In the genomic region with DNA sequence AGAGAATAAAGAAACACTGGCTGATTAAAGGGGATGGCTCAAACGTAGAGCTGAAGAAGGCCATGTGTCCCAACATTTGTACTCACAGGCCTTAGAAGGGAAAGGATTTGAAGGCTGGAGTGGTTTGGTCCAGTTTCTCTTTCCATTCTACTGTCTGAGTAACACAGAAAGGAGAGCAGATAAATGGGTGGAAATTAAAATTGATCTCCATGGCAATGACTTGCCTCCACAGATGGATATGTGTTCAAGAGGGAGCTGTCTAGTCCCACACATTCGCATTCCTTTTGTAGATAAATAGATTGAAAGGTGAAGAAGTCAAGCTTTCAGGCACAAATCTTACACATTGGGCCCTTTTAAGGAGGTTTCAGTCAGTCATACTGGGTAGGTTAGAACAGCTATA, we compare ENCODE assay signal across 33 cellular contexts.
DNase-seq lines count a peak whose midpoint lies in the region; ATAC-seq, FAIRE-seq and TF ChIP-seq lines count a peak whose summit lies in the region.
"Had no signal": no experiment of that assay in that cellular context is flagged by ENCODE, and none has a peak within 500 bp of the region (broad histone marks: within the 10 kb centered on the region; RNA-seq: fewer than 3 reads in every experiment).

No MANE protein-coding gene starts in this region.

- H3K9me3 ChIP-seq in heart left ventricle, result no peaks in the 10 kb centered on the region
- H3K9me3 ChIP-seq: A549, colonic mucosa, psoas muscle, tibial nerve had no signal

- peak overlapping the region; percentile 83 for H3K27ac ChIP-seq in KMS-11
- H3K27ac ChIP-seq in heart left ventricle, result no peak overlapping the region
- H3K27ac ChIP-seq: A549, colonic mucosa, psoas muscle, tibial nerve had no signal

- H3K36me3 ChIP-seq in KMS-11 (ENCODE audit: insufficient read depth) (no peaks in the 10 kb centered on the region), heart left ventricle (peaks cover 0 to 18% (median 0%) of the 10 kb centered on the region in 9 donors)
- H3K36me3 ChIP-seq: colonic mucosa had no signal

- intact Hi-C loops in activated T-helper 2 cell treated with anti-CD3 and anti-CD28 coated beads, Interferon-gamma antibody, Interleukin-2, Interleukin-4, amounts not matched to agents 10 μg/mL and 5 μg/mL and 100 μg/mL, durations not matched to agents 14 hours and 24 hours and 36 hours (cut with micrococcal nuclease), result loop anchor here (2.0 kb wide), 1 partner anchor 33 kb away; no protein-coding TSS in a partner anchor
- intact Hi-C loops in heart left ventricle (cut with DNase I), result no loop called here

- H3K27me3 ChIP-seq in KMS-11 (ENCODE audit: insufficient read depth, low read depth) (no peaks in the 10 kb centered on the region), heart left ventricle (peaks cover 0 to 3% (median 0%) of the 10 kb centered on the region in 9 donors)
- H3K27me3 ChIP-seq: colonic mucosa had no signal

- 61 to 86% (median 82%) methylated on average over 2 of the region's 2 CpGs for WGBS in heart left ventricle, 4 donors

- no peaks in the 10 kb centered on the region for H3K9me3 Mint-ChIP-seq in activated CD8-positive, alpha-beta memory T cell treated with anti-CD3 and anti-CD28 coated beads, Interleukin-2, amount 10 ng/mL, durations not matched to agents 7 days and 5 days (ENCODE audit: low read depth)
- H3K9me3 Mint-ChIP-seq in activated T-helper 2 cell treated with anti-CD3 and anti-CD28 coated beads, Interferon-gamma antibody, Interleukin-2, Interleukin-4, amounts not matched to agents 10 μg/mL and 5 μg/mL and 100 μg/mL, durations not matched to agents 14 hours and 24 hours and 36 hours, result no peaks in the 10 kb centered on the region
- H3K9me3 Mint-ChIP-seq in memory B cell, result no peaks in the 10 kb centered on the region
- H3K9me3 Mint-ChIP-seq: CD4-positive, CD25-positive, alpha-beta regulatory T cell; HFFc6; IgD-negative memory B cell had no signal

- H3K9ac ChIP-seq in KMS-11, result peak overlapping the region; percentile 22; the same call in 1 of the 2 replicates

- peaks cover 36% of the 10 kb centered on the region for H3K36me3 Mint-ChIP-seq in activated CD8-positive, alpha-beta memory T cell treated with anti-CD3 and anti-CD28 coated beads, Interleukin-2, amount 10 ng/mL, durations not matched to agents 7 days and 5 days
- peaks cover 60% of the 10 kb centered on the region for H3K36me3 Mint-ChIP-seq in activated T-helper 2 cell treated with anti-CD3 and anti-CD28 coated beads, Interferon-gamma antibody, Interleukin-2, Interleukin-4, amounts not matched to agents 10 μg/mL and 5 μg/mL and 100 μg/mL, durations not matched to agents 14 hours and 24 hours and 36 hours (ENCODE audit: low read depth)
- H3K36me3 Mint-ChIP-seq in memory B cell, result peaks cover 10% of the 10 kb centered on the region

- TF ChIP-seq POLR2A in heart left ventricle (IDR thresholded peaks at IDR 0.05), result no peak

- no peak for DNase-seq in activated CD8-positive, alpha-beta memory T cell treated with anti-CD3 and anti-CD28 coated beads, Interleukin-2, amount 10 ng/mL, durations not matched to agents 7 days and 5 days
- DNase-seq in activated CD8-positive, alpha-beta memory T cell treated with anti-CD3 and anti-CD28 coated beads, Interleukin-2, amount 50 U/mL, for 4 hours, result no peak
- no peak for DNase-seq in activated T-helper 2 cell treated with anti-CD3 and anti-CD28 coated beads, Interferon-gamma antibody, Interleukin-2, Interleukin-4, amounts not matched to agents 10 μg/mL and 5 μg/mL and 100 μg/mL, durations not matched to agents 14 hours and 24 hours and 36 hours (ENCODE audit: low spot score)
- DNase-seq in memory B cell (ENCODE audit: low spot score in 2 of 2) (no peak), hypothalamus (lab: John Stamatoyannopoulos, UW) (no peak), GM19239 (ENCODE audit: insufficient read length, low spot score) (no peak), heart left ventricle (no peak)
- DNase-seq: activated CD4-positive, alpha-beta T cell treated with anti-CD3 and anti-CD28 coated beads for 4 hours; activated gamma-delta T cell treated with Interleukin-2 at 50 U/mL for 16 hours; AML-193; aorta; CD4-positive, CD25-positive, alpha-beta regulatory T cell; colonic mucosa; erythroblast; HFFc6; left ventricle myocardium superior; NCI-H1048; NCI-H1694; NCI-H446 treated with DMSO at 0.1 percent for 48 hours; NCI-H774; occipital lobe; psoas muscle; Right ventricle myocardium superior; stimulated activated CD4-positive, alpha-beta T cell treated with anti-CD3 and anti-CD28 coated beads, Interleukin-12 subunit alpha, Interleukin-12 subunit beta, amount 100 ng/mL, for 4 hours had no signal

- CTCF ChIA-PET in activated CD8-positive, alpha-beta memory T cell treated with anti-CD3 and anti-CD28 coated beads, Interleukin-2, amount 10 ng/mL, durations not matched to agents 7 days and 5 days (lab: Charles Lee), result no interaction called here

- H3K4me1 ChIP-seq in KMS-11 (ENCODE audit: low read depth, poor library complexity, severe bottlenecking) (peaks cover 29% of the 10 kb centered on the region), heart left ventricle (no peaks in the 10 kb centered on the region)
- H3K4me1 ChIP-seq: colonic mucosa, psoas muscle, tibial nerve had no signal

- peak overlapping the region; percentile 51 for H3K4me2 ChIP-seq in KMS-11
- H3K4me2 ChIP-seq: A549 had no signal

- TF ChIP-seq CTCF in KMS-11 (conservative IDR thresholded peaks at IDR 0.05; ENCODE audit: low read depth, low read length) (no peak), heart left ventricle (IDR thresholded peaks at IDR 0.05) (no peak)

- no peaks in the 10 kb centered on the region for H4K20me1 ChIP-seq in KMS-11 (ENCODE audit: insufficient read depth)

- no peak for FAIRE-seq in GM19239 (lab: Jason Lieb, UNC)
- FAIRE-seq: H1, keratinocyte had no signal

- H2AFZ ChIP-seq in KMS-11 (ENCODE audit: low read depth), result peak overlapping the region; percentile 39; the same call in 1 of the 2 replicates

- H3K79me2 ChIP-seq in KMS-11 (ENCODE audit: insufficient read depth, low read depth), result no peaks in the 10 kb centered on the region

- no peaks in the 10 kb centered on the region for H3K27me3 Mint-ChIP-seq in activated CD8-positive, alpha-beta memory T cell treated with anti-CD3 and anti-CD28 coated beads, Interleukin-2, amount 10 ng/mL, durations not matched to agents 7 days and 5 days
- no peaks in the 10 kb centered on the region for H3K27me3 Mint-ChIP-seq in activated T-helper 2 cell treated with anti-CD3 and anti-CD28 coated beads, Interferon-gamma antibody, Interleukin-2, Interleukin-4, amounts not matched to agents 10 μg/mL and 5 μg/mL and 100 μg/mL, durations not matched to agents 14 hours and 24 hours and 36 hours (ENCODE audit: low read depth)
- H3K27me3 Mint-ChIP-seq in memory B cell, result no peaks in the 10 kb centered on the region
- H3K27me3 Mint-ChIP-seq: CD4-positive, CD25-positive, alpha-beta regulatory T cell; IgD-negative memory B cell had no signal

- no peak for ATAC-seq in activated CD8-positive, alpha-beta memory T cell treated with anti-CD3 and anti-CD28 coated beads, Interleukin-2, amount 10 ng/mL, durations not matched to agents 7 days and 5 days
- ATAC-seq in memory B cell (ENCODE audit: low read depth) (no peak), heart left ventricle (no peak)
- ATAC-seq: A549, left ventricle myocardium superior, Panc1, psoas muscle, sciatic nerve, SK-N-SH treated with all-trans-retinoic acid at 6 μM for 48 hours had no signal

- H3K27ac Mint-ChIP-seq in activated CD8-positive, alpha-beta memory T cell treated with anti-CD3 and anti-CD28 coated beads, Interleukin-2, amount 10 ng/mL, durations not matched to agents 7 days and 5 days, result peak overlapping the region; percentile 20
- peak overlapping the region; percentile 74 for H3K27ac Mint-ChIP-seq in activated T-helper 2 cell treated with anti-CD3 and anti-CD28 coated beads, Interferon-gamma antibody, Interleukin-2, Interleukin-4, amounts not matched to agents 10 μg/mL and 5 μg/mL and 100 μg/mL, durations not matched to agents 14 hours and 24 hours and 36 hours
- H3K27ac Mint-ChIP-seq in memory B cell, result peak overlapping the region; percentile 7
- H3K27ac Mint-ChIP-seq: HFFc6 had no signal

- H3K4me3 Mint-ChIP-seq in activated CD8-positive, alpha-beta memory T cell treated with anti-CD3 and anti-CD28 coated beads, Interleukin-2, amount 10 ng/mL, durations not matched to agents 7 days and 5 days, result no peak overlapping the region
- H3K4me3 Mint-ChIP-seq in activated T-helper 2 cell treated with anti-CD3 and anti-CD28 coated beads, Interferon-gamma antibody, Interleukin-2, Interleukin-4, amounts not matched to agents 10 μg/mL and 5 μg/mL and 100 μg/mL, durations not matched to agents 14 hours and 24 hours and 36 hours (ENCODE audit: low read depth), result no peak overlapping the region
- no peak overlapping the region for H3K4me3 Mint-ChIP-seq in memory B cell
- H3K4me3 Mint-ChIP-seq: CD4-positive, CD25-positive, alpha-beta regulatory T cell; HFFc6; IgD-negative memory B cell had no signal

- H3K4me3 ChIP-seq in KMS-11 (IDR thresholded peaks at IDR 0.05; ENCODE audit: insufficient read depth, low read depth, low read length) (no peak overlapping the region), heart left ventricle (no peak overlapping the region)
- H3K4me3 ChIP-seq: A549, colonic mucosa, psoas muscle, tibial nerve had no signal

- peaks cover 11% of the 10 kb centered on the region for H3K4me1 Mint-ChIP-seq in activated CD8-positive, alpha-beta memory T cell treated with anti-CD3 and anti-CD28 coated beads, Interleukin-2, amount 10 ng/mL, durations not matched to agents 7 days and 5 days
- peaks cover 19% of the 10 kb centered on the region for H3K4me1 Mint-ChIP-seq in activated T-helper 2 cell treated with anti-CD3 and anti-CD28 coated beads, Interferon-gamma antibody, Interleukin-2, Interleukin-4, amounts not matched to agents 10 μg/mL and 5 μg/mL and 100 μg/mL, durations not matched to agents 14 hours and 24 hours and 36 hours (ENCODE audit: low read depth)
- H3K4me1 Mint-ChIP-seq in memory B cell, result no peaks in the 10 kb centered on the region
- H3K4me1 Mint-ChIP-seq: IgD-negative memory B cell had no signal

Comparison
In these comparisons a context has a peak if more than half of its experiments do, and no peak if none do; other contexts are left out.
1. H3K27ac Mint-ChIP-seq: peak in every context shown above with its lines; median percentile 74 in activated T-helper 2 cell treated with anti-CD3 and anti-CD28 coated beads, Interferon-gamma antibody, Interleukin-2, Interleukin-4, amounts not matched to agents 10 μg/mL and 5 μg/mL and 100 μg/mL, durations not matched to agents 14 hours and 24 hours and 36 hours; 20 in activated CD8-positive, alpha-beta memory T cell treated with anti-CD3 and anti-CD28 coated beads, Interleukin-2, amount 10 ng/mL, durations not matched to agents 7 days and 5 days; 7 in memory B cell.